In genomic region chr3:12591456-12591855, GRCh38 we compare ENCODE assay signal across 20 cellular contexts. TPM values are rescaled to one million over a fixed set of nuclear protein-coding genes. Genes with fewer than 3 reads are reported as not detected.
DNase-seq lines count a peak whose midpoint lies in the region; ATAC-seq and TF ChIP-seq lines count a peak whose summit lies in the region.
"Had no signal": no experiment of that assay in that cellular context is flagged by ENCODE, and none has a peak within 500 bp of the region (broad histone marks: within the 10 kb centered on the region; RNA-seq: fewer than 3 reads in every experiment).

No MANE protein-coding gene starts in this region.

- H3K27me3 Mint-ChIP-seq in GM23338 (ENCODE audit: insufficient read depth, low read depth, poor library complexity): peaks cover 5% of the 10 kb centered on the region
- H3K27me3 Mint-ChIP-seq in chondrocyte (ENCODE audit: low read depth): no peaks in the 10 kb centered on the region

- H3K4me2 ChIP-seq in GM23338: no peak overlapping the region

- H3K27ac Mint-ChIP-seq in GM23338 (peak overlapping the region; percentile 66; the same call in 1 of the 2 replicates), chondrocyte (ENCODE audit: unreplicated experiment) (peak overlapping the region; percentile 74)

- H3K36me3 ChIP-seq in left ventricle myocardium inferior (peaks cover 85% of the 10 kb centered on the region), GM23338 (ENCODE audit: insufficient read depth) (peaks cover 20% of the 10 kb centered on the region), thyroid gland (peaks cover 35 to 45% of the 10 kb centered on the region in 2 donors)

- H3K9me3 ChIP-seq in left ventricle myocardium inferior (replicated peaks) (no peaks in the 10 kb centered on the region), thyroid gland (no peaks in the 10 kb centered on the region)

- DNase-seq in left ventricle myocardium inferior (no peak), Right ventricle myocardium inferior (ENCODE audit: missing footprints) (no peak), GM23338 (ENCODE audit: low spot score) (no peak), chondrocyte (ENCODE audit: low spot score) (no peak), thyroid gland (peak; percentile 71 to 79), coronary artery (ENCODE audit: low spot score) (no peak)
- DNase-seq: COR-L47, DMS153, EL, MM.1S, NCI-H1105 treated with DMSO at 0.1 percent for 48 hours, NCI-H187 treated with DMSO at 0.1 percent for 48 hours, NCI-H2171 treated with DMSO at 0.1 percent for 48 hours, NCI-H82 had no signal

- H3K4me1 Mint-ChIP-seq in GM23338 (no peaks in the 10 kb centered on the region; the same call in 2 of the 3 replicates), chondrocyte (ENCODE audit: low read depth) (peaks cover 11% of the 10 kb centered on the region)

- no peak for TF ChIP-seq CTCF in left ventricle myocardium inferior (IDR thresholded peaks at IDR 0.05; ENCODE audit: borderline replicate concordance)
- no peak for TF ChIP-seq CTCF in GM23338 (conservative IDR thresholded peaks at IDR 0.05; ENCODE audit: low read depth in 2 of 2)
- TF ChIP-seq CTCF in chondrocyte (IDR thresholded peaks at IDR 0.05): no peak
- no peak for TF ChIP-seq CTCF in thyroid gland (IDR thresholded peaks at IDR 0.05)
- no peak for TF ChIP-seq CTCF in coronary artery (IDR thresholded peaks at IDR 0.05)

- H3K4me3 Mint-ChIP-seq in GM23338: no peak overlapping the region
- H3K4me3 Mint-ChIP-seq in chondrocyte (ENCODE audit: unreplicated experiment): no peak overlapping the region

- H3K4me3 ChIP-seq in left ventricle myocardium inferior (no peak overlapping the region), GM23338 (no peak overlapping the region), thyroid gland (replicated peaks in 1 of 3) (no peak overlapping the region), coronary artery (no peak overlapping the region)

- no peak for ATAC-seq in Right ventricle myocardium inferior
- no peak for ATAC-seq in GM23338
- no peak for ATAC-seq in HG03378 (IDR thresholded peaks at IDR 0.05; ENCODE audit: unreplicated experiment)
- ATAC-seq: HepG2 had no signal

- intact Hi-C loops in left ventricle myocardium inferior (cut with micrococcal nuclease): no loop called here
- intact Hi-C loops in Right ventricle myocardium inferior (cut with DNase I): loop anchor here (5.0 kb wide), 1 partner anchor 71 kb away; the partner anchor contains the start of gene RAF1
- intact Hi-C loops in thyroid gland (cut with DNase I): no loop called here

- no peaks in the 10 kb centered on the region for H3F3A ChIP-seq in GM23338 (replicated peaks; ENCODE audit: low read depth)

- no peaks in the 10 kb centered on the region; the same call in 1 of the 2 replicates for H3K79me2 ChIP-seq in GM23338 (replicated peaks; ENCODE audit: insufficient read depth)

- WGBS in thyroid gland, 2 donors: 46 to 70% methylated on average over 6 of the region's 6 CpGs

- TF ChIP-seq POLR2A in thyroid gland (IDR thresholded peaks at IDR 0.05): no peak

- H3K4me1 ChIP-seq in left ventricle myocardium inferior (peaks cover 85% of the 10 kb centered on the region), GM23338 (ENCODE audit: insufficient read depth) (no peaks in the 10 kb centered on the region), thyroid gland (peaks cover 26 to 33% of the 10 kb centered on the region in 2 donors)

- H2AFZ ChIP-seq in GM23338: no peak overlapping the region

- no peaks in the 10 kb centered on the region for H3K9me2 ChIP-seq in GM23338 (ENCODE audit: insufficient read depth)

- H4K20me1 ChIP-seq in GM23338 (replicated peaks; ENCODE audit: insufficient read depth): 0 out of 2 replicates have a peak, but pooled peaks cover 8% of the 10 kb centered on the region

- H3K36me3 Mint-ChIP-seq in GM23338 (ENCODE audit: low read depth) (peaks cover 65% of the 10 kb centered on the region), chondrocyte (ENCODE audit: low read depth) (peaks cover 38% of the 10 kb centered on the region)

- H3K27me3 ChIP-seq in left ventricle myocardium inferior (ENCODE audit: low read depth): no peaks in the 10 kb centered on the region
- no peaks in the 10 kb centered on the region for H3K27me3 ChIP-seq in GM23338 (ENCODE audit: insufficient read depth)
- no peaks in the 10 kb centered on the region for H3K27me3 ChIP-seq in thyroid gland

- peak overlapping the region; percentile 79 for H3K27ac ChIP-seq in left ventricle myocardium inferior (replicated peaks)
- no peak overlapping the region for H3K27ac ChIP-seq in GM23338 (ENCODE audit: low read depth)
- peak overlapping the region in 2 of 3 donors; percentile 13 to 46 for H3K27ac ChIP-seq in thyroid gland
- H3K27ac ChIP-seq in coronary artery: no peak overlapping the region

- peaks cover 3% of the 10 kb centered on the region; the same call in 1 of the 3 replicates for H3K9me3 Mint-ChIP-seq in GM23338
- no peaks in the 10 kb centered on the region for H3K9me3 Mint-ChIP-seq in chondrocyte (ENCODE audit: low read depth)

TF ChIP-seq in GM23338, 12 proteins besides CTCF, POLR2A, EP300 and RAD21 (continues in another document):
- TF ChIP-seq ZNF331 (CRISPR knock-in tag; IDR thresholded peaks at IDR 0.05; ENCODE audit: low read depth) (no peak), ETS1 (IDR thresholded peaks at IDR 0.05) (no peak), NANOG (IDR thresholded peaks at IDR 0.05; ENCODE audit: borderline replicate concordance) (no peak), CREB1 (CRISPR knock-in tag; IDR thresholded peaks at IDR 0.05; ENCODE audit: low read depth) (no peak), STAT1 (IDR thresholded peaks at IDR 0.05; ENCODE audit: unreplicated experiment) (no peak), POLR2AphosphoS5 (IDR thresholded peaks at IDR 0.05; ENCODE audit: low read depth) (no peak)

RNA-seq across cellular contexts. Expression of gene MKRN2, which starts 34.6 kb away (rescaled TPM):
- total RNA-seq in left ventricle myocardium inferior: 34.3 TPM
- total RNA-seq in Right ventricle myocardium inferior: 31.0 TPM
- 21.6 and 24.6 TPM in 2 replicates for total RNA-seq in GM23338 (2014; rRNA removed; shearing (Covaris generic))
- polyA plus RNA-seq in GM23338 (2016; fragmentation: Nextera tagmentation; extraction: Ambion mirVana): 9.1 and 11.4 TPM in 2 replicates
- total RNA-seq in chondrocyte: 32.8 to 36.2 TPM (median 34.5 TPM) in 3 replicates
- 10 to 100 TPM; 37.8 to 53.6 (median 40.7) TPM for total RNA-seq in thyroid gland

RNA-seq across cellular contexts. Expression of gene MKRN2OS, which starts 46.2 kb away (rescaled TPM):
- total RNA-seq in left ventricle myocardium inferior (1.8 TPM), Right ventricle myocardium inferior (not detected), chondrocyte (not detected in 3 replicates), thyroid gland (not detected)
- not detected in 2 replicates for total RNA-seq in GM23338 (2014; rRNA removed; shearing (Covaris generic))
- 0.55 and 0.59 TPM in 2 replicates for polyA plus RNA-seq in GM23338 (2016; fragmentation: Nextera tagmentation; extraction: Ambion mirVana)
- total RNA-seq: H4, HepG2, NCI-H460 had no signal
- polyA plus RNA-seq: AG04450, BJ, HepG2 had no signal

Comparison
In these comparisons a context has a peak if more than half of its experiments do, and no peak if none do; other contexts are left out.
1. DNase-seq: peak in thyroid gland (2 of 2); none in left ventricle myocardium inferior (single experiment), Right ventricle myocardium inferior (single experiment), GM23338 (single experiment), chondrocyte (single experiment) and coronary artery (single experiment).
2. H3K27ac ChIP-seq: peak in left ventricle myocardium inferior (single experiment) and thyroid gland (2 of 3); none in GM23338 (single experiment) and coronary artery (0 of 2).